Comparison of ENCODE assay signal across 19 cellular contexts in genomic region chr13:79340490-79340889, GRCh38.
"Had no signal": no experiment of that assay in that cellular context is flagged by ENCODE, and none has a peak within 500 bp of the region (broad histone marks: within the 10 kb centered on the region; RNA-seq: fewer than 3 reads in every experiment).

No MANE protein-coding gene starts in this region.

- H3K4me3 ChIP-seq: heart left ventricle, mucosa of descending colon, psoas muscle, right lobe of liver, tibial artery had no signal

- H3K4me1 ChIP-seq: heart left ventricle, psoas muscle, right lobe of liver, tibial artery had no signal

- H3K27ac Mint-ChIP-seq: activated naive CD4-positive, alpha-beta T cell treated with anti-CD3 and anti-CD28 coated beads, Interleukin-2, amount 50 U/mL, for 24 hours; brain had no signal

- H3K4me3 Mint-ChIP-seq: activated naive CD4-positive, alpha-beta T cell treated with anti-CD3 and anti-CD28 coated beads, Interleukin-2, amount 50 U/mL, for 24 hours; brain; central memory CD8-positive, alpha-beta T cell; naive thymus-derived CD8-positive, alpha-beta T cell; stimulated activated memory B cell treated with anti-CD40 and anti-IgM and Interleukin-4, amounts not matched to agents 10 μg/mL and 1 μg/mL and 100 μg/mL, for 72 hours had no signal

- H3K27ac ChIP-seq: heart left ventricle, psoas muscle, right lobe of liver, tibial artery had no signal

- H3K27me3 ChIP-seq: heart left ventricle, right lobe of liver, tibial artery had no signal

- H3K9me3 ChIP-seq: heart left ventricle, mucosa of descending colon, psoas muscle, right lobe of liver, tibial artery had no signal

- DNase-seq: activated CD4-positive, alpha-beta T cell treated with anti-CD3 and anti-CD28 coated beads, Interleukin-2, amount 50 U/mL, for 4 hours; activated CD4-positive, CD25-positive, alpha-beta regulatory T cell treated with anti-CD3 and anti-CD28 coated beads, Interleukin-2, amount 50 U/mL, for 72 hours; activated T-cell treated with anti-CD3 and anti-CD28 coated beads, Interleukin-2, amount 50 U/mL, for 1 hour; amniotic stem cell; dermis blood vessel endothelial cell; erythroblast; heart left ventricle; mucosa of descending colon; naive thymus-derived CD8-positive, alpha-beta T cell; nucleus accumbens; psoas muscle; right lobe of liver; stimulated activated CD4-positive, alpha-beta T cell treated with anti-CD3 and anti-CD28 coated beads, Interleukin-1b, Interleukin-23, amount 100 ng/mL, for 48 hours; tibial artery had no signal

- H3K9me3 Mint-ChIP-seq: activated naive CD4-positive, alpha-beta T cell treated with anti-CD3 and anti-CD28 coated beads, Interleukin-2, amount 50 U/mL, for 24 hours; brain; central memory CD8-positive, alpha-beta T cell; naive thymus-derived CD8-positive, alpha-beta T cell; stimulated activated memory B cell treated with anti-CD40 and anti-IgM and Interleukin-4, amounts not matched to agents 10 μg/mL and 1 μg/mL and 100 μg/mL, for 72 hours had no signal

- ATAC-seq: heart left ventricle; left lobe of liver; mucosa of descending colon; naive thymus-derived CD8-positive, alpha-beta T cell; psoas muscle; right lobe of liver; stimulated activated memory B cell treated with anti-CD40 and anti-IgM and Interleukin-4, amounts not matched to agents 10 μg/mL and 1 μg/mL and 100 μg/mL, for 72 hours had no signal

- H3K27me3 Mint-ChIP-seq: activated naive CD4-positive, alpha-beta T cell treated with anti-CD3 and anti-CD28 coated beads, Interleukin-2, amount 50 U/mL, for 24 hours; central memory CD8-positive, alpha-beta T cell; naive thymus-derived CD8-positive, alpha-beta T cell; stimulated activated memory B cell treated with anti-CD40 and anti-IgM and Interleukin-4, amounts not matched to agents 10 μg/mL and 1 μg/mL and 100 μg/mL, for 72 hours had no signal
